Comparison of ENCODE assay signal across 2 cellular contexts in genomic region chr22:49928571-49929552, GRCh38.
TF ChIP-seq lines count a peak whose summit lies in the region.

No MANE protein-coding gene starts in this region.

TF ChIP-seq in IMR-90, 13 proteins besides CTCF, POLR2A, EP300 and RAD21:
- TF ChIP-seq RCOR1 (IDR thresholded peaks at IDR 0.05; ENCODE audit: insufficient replicate concordance, low read length) (no peak), MAZ (IDR thresholded peaks at IDR 0.05; ENCODE audit: borderline replicate concordance, low read depth, low read length) (no peak), CHD1 (IDR thresholded peaks at IDR 0.05; ENCODE audit: low read depth, low read length) (no peak), RFX5 (IDR thresholded peaks at IDR 0.05; ENCODE audit: low read depth, low read length) (no peak), USF2 (IDR thresholded peaks at IDR 0.05; ENCODE audit: low read depth, low read length) (no peak), MXI1 (IDR thresholded peaks at IDR 0.05; ENCODE audit: borderline replicate concordance, low read depth, low read length) (no peak), NFE2L2 (IDR thresholded peaks at IDR 0.05; ENCODE audit: low read depth, low read length) (no peak), ELK1 (IDR thresholded peaks at IDR 0.05; ENCODE audit: borderline replicate concordance, low read depth, low read length) (no peak), CEBPB (IDR thresholded peaks at IDR 0.05; ENCODE audit: low read depth, low read length) (no peak), FOS (IDR thresholded peaks at IDR 0.05; ENCODE audit: low read depth, low read length) (no peak), MAFK (IDR thresholded peaks at IDR 0.05; ENCODE audit: low read depth, low read length) (no peak), BHLHE40 (IDR thresholded peaks at IDR 0.05; ENCODE audit: low read depth, low read length) (no peak), SMC3 (IDR thresholded peaks at IDR 0.05; ENCODE audit: low read depth, low read length) (no peak)

TF ChIP-seq in SK-N-SH treated with all-trans-retinoic acid at 6 μM for 48 hours, 23 proteins besides CTCF, POLR2A, EP300 and RAD21:
- TF ChIP-seq PPARA (CRISPR knock-in tag; IDR thresholded peaks at IDR 0.05; ENCODE audit: borderline replicate concordance), result no peak
- no peak for TF ChIP-seq PATZ1 (CRISPR knock-in tag; IDR thresholded peaks at IDR 0.05; ENCODE audit: borderline replicate concordance)
- TF ChIP-seq TOX (CRISPR knock-in tag; IDR thresholded peaks at IDR 0.05; ENCODE audit: borderline replicate concordance), result no peak
TF ChIP-seq in SK-N-SH treated with all-trans-retinoic acid at 6 μM for 48 hours: peak in this region for 0.
